1 cellular context compared by ENCODE assay signal in the genomic region with DNA sequence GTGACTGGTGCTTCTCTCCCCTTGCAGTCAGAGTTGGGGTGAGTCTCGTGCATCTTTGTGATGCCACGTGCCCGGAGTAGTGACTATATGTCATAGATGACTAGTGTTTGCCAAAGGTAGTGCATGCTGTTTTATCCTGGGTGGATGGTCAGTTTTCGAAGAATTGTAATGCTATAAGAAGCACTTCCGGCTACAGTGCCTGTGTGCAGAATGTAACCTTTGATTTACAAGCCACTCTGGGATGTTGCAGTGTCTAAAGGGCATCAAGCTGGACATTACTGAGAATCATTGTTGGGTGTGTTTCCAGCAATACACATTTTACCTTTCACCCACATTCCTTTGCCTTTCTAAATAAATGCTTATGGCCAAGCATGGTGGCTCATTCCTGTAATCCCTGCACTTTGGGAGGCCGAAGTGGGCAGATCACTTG.
TF ChIP-seq lines count a peak whose summit lies in the region.

No MANE protein-coding gene starts in this region.

TF ChIP-seq in HepG2, 621 proteins besides CTCF, POLR2A, EP300 and RAD21 (continued from another document):
- TF ChIP-seq, protein P1, sequence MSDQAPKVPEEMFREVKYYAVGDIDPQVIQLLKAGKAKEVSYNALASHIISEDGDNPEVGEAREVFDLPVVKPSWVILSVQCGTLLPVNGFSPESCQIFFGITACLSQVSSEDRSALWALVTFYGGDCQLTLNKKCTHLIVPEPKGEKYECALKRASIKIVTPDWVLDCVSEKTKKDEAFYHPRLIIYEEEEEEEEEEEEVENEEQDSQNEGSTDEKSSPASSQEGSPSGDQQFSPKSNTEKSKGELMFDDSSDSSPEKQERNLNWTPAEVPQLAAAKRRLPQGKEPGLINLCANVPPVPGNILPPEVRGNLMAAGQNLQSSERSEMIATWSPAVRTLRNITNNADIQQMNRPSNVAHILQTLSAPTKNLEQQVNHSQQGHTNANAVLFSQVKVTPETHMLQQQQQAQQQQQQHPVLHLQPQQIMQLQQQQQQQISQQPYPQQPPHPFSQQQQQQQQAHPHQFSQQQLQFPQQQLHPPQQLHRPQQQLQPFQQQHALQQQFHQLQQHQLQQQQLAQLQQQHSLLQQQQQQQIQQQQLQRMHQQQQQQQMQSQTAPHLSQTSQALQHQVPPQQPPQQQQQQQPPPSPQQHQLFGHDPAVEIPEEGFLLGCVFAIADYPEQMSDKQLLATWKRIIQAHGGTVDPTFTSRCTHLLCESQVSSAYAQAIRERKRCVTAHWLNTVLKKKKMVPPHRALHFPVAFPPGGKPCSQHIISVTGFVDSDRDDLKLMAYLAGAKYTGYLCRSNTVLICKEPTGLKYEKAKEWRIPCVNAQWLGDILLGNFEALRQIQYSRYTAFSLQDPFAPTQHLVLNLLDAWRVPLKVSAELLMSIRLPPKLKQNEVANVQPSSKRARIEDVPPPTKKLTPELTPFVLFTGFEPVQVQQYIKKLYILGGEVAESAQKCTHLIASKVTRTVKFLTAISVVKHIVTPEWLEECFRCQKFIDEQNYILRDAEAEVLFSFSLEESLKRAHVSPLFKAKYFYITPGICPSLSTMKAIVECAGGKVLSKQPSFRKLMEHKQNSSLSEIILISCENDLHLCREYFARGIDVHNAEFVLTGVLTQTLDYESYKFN (CRISPR knock-in tag; conservative IDR thresholded peaks at IDR 0.05): peak; percentile 38
- peak; percentile 96 for TF ChIP-seq BCL6 (CRISPR knock-in tag; IDR thresholded peaks at IDR 0.05)
- peak; percentile 28; the same call in 1 of the 2 replicates for TF ChIP-seq ZMYM3 (CRISPR knock-in tag; IDR thresholded peaks at IDR 0.05)
- peak; percentile 70 for TF ChIP-seq BHLHE40 (IDR thresholded peaks at IDR 0.05; ENCODE audit: low read length)
